ENCODE assay signal across 1 cellular context in genomic region chr3:13590841-13591515, GRCh38.
TF ChIP-seq lines count a peak whose summit lies in the region.

No MANE protein-coding gene starts in this region.

TF ChIP-seq in SK-N-SH treated with all-trans-retinoic acid at 6 μM for 48 hours, 23 proteins besides CTCF, POLR2A, EP300 and RAD21 (continued from another document):
- TF ChIP-seq CSDC2 (CRISPR knock-in tag; IDR thresholded peaks at IDR 0.05) (no peak), CSRNP3 (CRISPR knock-in tag; IDR thresholded peaks at IDR 0.05) (no peak), ISL1 (CRISPR knock-in tag; IDR thresholded peaks at IDR 0.05) (no peak), RARB (CRISPR knock-in tag; IDR thresholded peaks at IDR 0.05) (no peak), ESRRG (CRISPR knock-in tag; IDR thresholded peaks at IDR 0.05) (no peak), SNAI2 (CRISPR knock-in tag; IDR thresholded peaks at IDR 0.05) (no peak)
